ENCODE assay signal across 8 cellular contexts in genomic region chr18:37253424-37254255, GRCh38.
DNase-seq lines count a peak whose midpoint lies in the region; ATAC-seq, FAIRE-seq and TF ChIP-seq lines count a peak whose summit lies in the region.

No MANE protein-coding gene starts in this region.

- H3K36me3 Mint-ChIP-seq in activated CD4-positive, alpha-beta T cell treated with anti-CD3 and anti-CD28 coated beads, Interleukin-2, amount 10 ng/mL, durations not matched to agents 24 days and 14 days (ENCODE audit: low read depth) = no peaks in the 10 kb centered on the region

- peaks cover 44% of the 10 kb centered on the region for H3K27me3 ChIP-seq in ectodermal cell (ENCODE audit: control insufficient read depth, insufficient read depth, low read length, poor library complexity, severe bottlenecking)
- H3K27me3 ChIP-seq in osteoblast (ENCODE audit: insufficient read depth, low read length) = peaks cover 44% of the 10 kb centered on the region

- no peak overlapping the region for H3K4me2 ChIP-seq in osteoblast (ENCODE audit: insufficient read depth, low read length)

- 2% methylated on average over 86 of the region's 86 CpGs for WGBS in ectodermal cell, 2 experiments

- H3K36me3 ChIP-seq in ectodermal cell (ENCODE audit: control insufficient read depth, insufficient read depth, low read length) = no peaks in the 10 kb centered on the region
- no peaks in the 10 kb centered on the region for H3K36me3 ChIP-seq in osteoblast (ENCODE audit: insufficient read depth, low read length)

- H3K27ac ChIP-seq in ectodermal cell (ENCODE audit: insufficient read depth, low read depth, low read length, poor library complexity, severe bottlenecking) (no peak overlapping the region), osteoblast (ENCODE audit: low read depth, low read length) (no peak overlapping the region)

- H3K4me1 ChIP-seq in ectodermal cell (ENCODE audit: control insufficient read depth, insufficient read depth, low read length) (peaks cover 5% of the 10 kb centered on the region), osteoblast (ENCODE audit: insufficient read depth, low read length) (no peaks in the 10 kb centered on the region)

- H3K9me3 ChIP-seq in ectodermal cell (ENCODE audit: control insufficient read depth, low read length) = no peaks in the 10 kb centered on the region
- H3K9me3 ChIP-seq in osteoblast (ENCODE audit: low read depth, low read length) = no peaks in the 10 kb centered on the region

- H4K20me1 ChIP-seq in osteoblast (ENCODE audit: insufficient read depth, low read length) = no peaks in the 10 kb centered on the region

- H3K4me3 ChIP-seq in ectodermal cell (ENCODE audit: insufficient read depth, low read depth, low read length) (peak overlapping the region; percentile 54), osteoblast (ENCODE audit: insufficient read depth, low read length) (no peak overlapping the region)

- TF ChIP-seq CTCF in D721Med (IDR thresholded peaks at IDR 0.05; ENCODE audit: insufficient read depth, missing control alignments) (no peak), osteoblast (IDR thresholded peaks at IDR 0.05; ENCODE audit: extremely low read depth, low read depth, low read length) (no peak)

- H2AFZ ChIP-seq in osteoblast (ENCODE audit: low read length) = no peak overlapping the region

- H3K4me3 Mint-ChIP-seq in activated CD4-positive, alpha-beta T cell treated with anti-CD3 and anti-CD28 coated beads, Interleukin-2, amount 10 ng/mL, durations not matched to agents 24 days and 14 days = no peak overlapping the region

- intact Hi-C loops in activated CD4-positive, alpha-beta T cell treated with anti-CD3 and anti-CD28 coated beads, Interleukin-2, amount 10 ng/mL, durations not matched to agents 24 days and 14 days (cut with micrococcal nuclease) = no loop called here

- H3K27me3 Mint-ChIP-seq in activated CD4-positive, alpha-beta T cell treated with anti-CD3 and anti-CD28 coated beads, Interleukin-2, amount 10 ng/mL, durations not matched to agents 24 days and 14 days = peaks cover 28% of the 10 kb centered on the region

- DNase-seq in D721Med (ENCODE audit: insufficient read length, low spot score) (peak; percentile 88), HuH-7.5 (ENCODE audit: low spot score) (peak; percentile 76), osteoblast (ENCODE audit: insufficient read length, low spot score, missing footprints) (peak; percentile 87), SIG-M5 treated with dmso at 0.1 percent for 504 hours (lab: John Stamatoyannopoulos, UW; ENCODE audit: unreplicated experiment) (no peak), dedifferentiated amniotic fluid mesenchymal stem cell (ENCODE audit: extremely low spot score) (no peak)
- no peak for DNase-seq in activated CD4-positive, alpha-beta T cell treated with anti-CD3 and anti-CD28 coated beads, Interleukin-2, amount 10 ng/mL, durations not matched to agents 24 days and 14 days

- FAIRE-seq in D721Med (lab: Jason Lieb, UNC) = no peak

- H3K4me1 Mint-ChIP-seq in activated CD4-positive, alpha-beta T cell treated with anti-CD3 and anti-CD28 coated beads, Interleukin-2, amount 10 ng/mL, durations not matched to agents 24 days and 14 days = no peaks in the 10 kb centered on the region

- H3K27ac Mint-ChIP-seq in activated CD4-positive, alpha-beta T cell treated with anti-CD3 and anti-CD28 coated beads, Interleukin-2, amount 10 ng/mL, durations not matched to agents 24 days and 14 days = no peak overlapping the region

- no peaks in the 10 kb centered on the region for H3K9me3 Mint-ChIP-seq in activated CD4-positive, alpha-beta T cell treated with anti-CD3 and anti-CD28 coated beads, Interleukin-2, amount 10 ng/mL, durations not matched to agents 24 days and 14 days

- ATAC-seq in HG03097 (IDR thresholded peaks at IDR 0.05; ENCODE audit: low FRiP score, unreplicated experiment) = no peak

- no peaks in the 10 kb centered on the region for H3K79me2 ChIP-seq in osteoblast (ENCODE audit: insufficient read depth, low read length)

Comparison
In these comparisons a context has a peak if more than half of its experiments do, and no peak if none do; other contexts are left out.
1. DNase-seq: peak in D721Med (single experiment), HuH-7.5 (single experiment) and osteoblast (single experiment); none in SIG-M5 treated with dmso at 0.1 percent for 504 hours (single experiment), dedifferentiated amniotic fluid mesenchymal stem cell (single experiment) and activated CD4-positive, alpha-beta T cell treated with anti-CD3 and anti-CD28 coated beads, Interleukin-2, amount 10 ng/mL, durations not matched to agents 24 days and 14 days (single experiment).